In the genomic region with DNA sequence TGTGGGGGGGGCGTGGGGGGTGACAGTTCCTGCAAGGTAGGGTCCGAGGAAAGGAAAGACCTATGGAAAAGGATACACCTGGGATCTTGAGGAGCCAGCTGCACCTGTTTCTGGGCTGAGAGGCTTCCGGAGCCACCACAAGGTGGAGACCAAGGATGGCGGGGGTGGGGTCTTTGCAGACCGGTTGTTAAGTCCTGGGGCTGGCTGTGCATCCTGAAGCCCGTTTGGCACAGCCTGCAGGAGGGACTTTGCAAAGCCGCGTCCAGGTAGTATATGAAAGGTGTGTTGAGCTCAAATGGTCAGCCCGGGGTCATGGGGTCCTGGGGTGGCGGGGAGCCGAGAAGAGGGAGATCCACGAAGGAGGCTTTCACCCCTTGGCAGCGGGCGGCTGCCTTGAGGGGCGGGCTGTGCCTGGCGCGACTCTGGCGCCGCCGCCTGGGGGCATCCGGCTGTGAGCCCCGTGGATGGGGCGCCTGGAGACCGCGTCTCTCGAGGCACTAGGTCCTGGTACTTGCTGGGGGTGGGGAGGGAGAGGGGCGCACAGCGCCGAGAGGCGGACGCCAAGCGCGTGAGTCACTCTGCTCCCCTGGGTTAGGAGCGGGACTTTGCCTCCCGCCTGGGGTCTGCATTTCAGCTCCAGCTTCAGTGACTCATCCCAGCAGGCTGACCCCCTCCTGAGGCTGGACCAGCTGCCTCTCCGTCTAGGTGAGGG, we compare ENCODE assay signal across 8 cellular contexts. TPM values are rescaled to one million over a fixed set of nuclear protein-coding genes. Genes with fewer than 3 reads are reported as not detected.
DNase-seq lines count a peak whose midpoint lies in the region; FAIRE-seq and TF ChIP-seq lines count a peak whose summit lies in the region.

No MANE protein-coding gene starts in this region.

- H3K36me3 Mint-ChIP-seq in nephron progenitor cell (ENCODE audit: low read depth), result no peaks in the 10 kb centered on the region

- DNase-seq in H54 (ENCODE audit: insufficient read length, low spot score) (peak; percentile 3), NCI-H526 (lab: John Stamatoyannopoulos, UW) (peak; percentile 24 to 64), nephron progenitor cell (peak; percentile 49), UCSD-AML1 (lab: John Stamatoyannopoulos, UW; ENCODE audit: unreplicated experiment) (no peak), amniotic stem cell (lab: John Stamatoyannopoulos, UW) (no peak), NCI-H2029 treated with DMSO at 0.1 percent for 48 hours (lab: John Stamatoyannopoulos, UW) (no peak), NCI-H2029 (lab: John Stamatoyannopoulos, UW) (no peak)

- no peak overlapping the region for H3K27ac Mint-ChIP-seq in nephron progenitor cell

- H3K4me1 Mint-ChIP-seq in nephron progenitor cell, result no peaks in the 10 kb centered on the region

- peak overlapping the region; percentile 82 for H3K4me3 Mint-ChIP-seq in nephron progenitor cell

- H3K27me3 Mint-ChIP-seq in nephron progenitor cell (ENCODE audit: low read depth, poor library complexity), result peaks cover 10% of the 10 kb centered on the region

- whole genome bisulfite sequencing in ectodermal cell, 2 experiments, result 4 to 5% methylated on average over 36 of the region's 36 CpGs

- peak overlapping the region; percentile 36 for H3K4me3 ChIP-seq in ectodermal cell (ENCODE audit: insufficient read depth, low read depth, low read length)

- no peaks in the 10 kb centered on the region for H3K36me3 ChIP-seq in ectodermal cell (ENCODE audit: control insufficient read depth, insufficient read depth, low read length)

- peaks cover 5% of the 10 kb centered on the region for H3K27me3 ChIP-seq in ectodermal cell (ENCODE audit: control insufficient read depth, insufficient read depth, low read length, poor library complexity, severe bottlenecking)

- FAIRE-seq in H54 (lab: Jason Lieb, UNC), result no peak

- no peaks in the 10 kb centered on the region for H3K4me1 ChIP-seq in ectodermal cell (ENCODE audit: control insufficient read depth, insufficient read depth, low read length)

- TF ChIP-seq POLR2A in H54 (IDR thresholded peaks at IDR 0.05; ENCODE audit: low read depth, low read length), result no peak

- H3K9me3 Mint-ChIP-seq in nephron progenitor cell, result peaks cover 32% of the 10 kb centered on the region

- H3K27ac ChIP-seq in ectodermal cell (ENCODE audit: insufficient read depth, low read depth, low read length, poor library complexity, severe bottlenecking), result no peak overlapping the region

- TF ChIP-seq CTCF in nephron progenitor cell (IDR thresholded peaks at IDR 0.05), result no peak

- H3K9me3 ChIP-seq in ectodermal cell (ENCODE audit: control insufficient read depth, low read length), result no peaks in the 10 kb centered on the region

RNA-seq across cellular contexts. Expression of a gene that starts 58.2 kb away (rescaled TPM):
- polyA plus RNA-seq in ectodermal cell (2013, experiment 1 of 4), result 9.4 TPM
- polyA plus RNA-seq in ectodermal cell (2013, experiment 2 of 4), result 10.2 TPM
- polyA plus RNA-seq in ectodermal cell (2013, experiment 3 of 4), result 8.1 TPM
- 9.6 TPM for polyA plus RNA-seq in ectodermal cell (2013, experiment 4 of 4)

Comparison
In these comparisons a context has a peak if more than half of its experiments do, and no peak if none do; other contexts are left out.
1. DNase-seq: peak in H54 (single experiment), NCI-H526 (2 of 2) and nephron progenitor cell (single experiment); none in UCSD-AML1 (single experiment), amniotic stem cell (single experiment), NCI-H2029 treated with DMSO at 0.1 percent for 48 hours (single experiment) and NCI-H2029 (single experiment).